8 cellular contexts compared by ENCODE assay signal in genomic region chr10:42553064-42553407, GRCh38.
DNase-seq lines count a peak whose midpoint lies in the region; ATAC-seq lines count a peak whose summit lies in the region.

No MANE protein-coding gene starts in this region.

- POLR2A ChIA-PET in CD8-positive, alpha-beta memory T cell (lab: Charles Lee), result no interaction called here

- H3K27ac ChIP-seq in CD8-positive, alpha-beta memory T cell (ENCODE audit: low read depth, low read length), result no peak overlapping the region
- H3K27ac ChIP-seq in ectodermal cell (ENCODE audit: insufficient read depth, low read depth, low read length, poor library complexity, severe bottlenecking), result no peak overlapping the region

- H3K36me3 Mint-ChIP-seq in CD8-positive, alpha-beta memory T cell, result peaks cover 8 to 36% (median 20%) of the 10 kb centered on the region in 3 donors
- H3K36me3 Mint-ChIP-seq in natural killer cell treated with Interleukin-12 subunit alpha and Interleukin-12 subunit beta and Interleukin-15 and Interleukin-18, amount 100 ng/mL, for 72 hours, result peaks cover 13% of the 10 kb centered on the region

- H3K9me3 ChIP-seq in CD8-positive, alpha-beta memory T cell (ENCODE audit: low read length), result no peaks in the 10 kb centered on the region
- no peaks in the 10 kb centered on the region for H3K9me3 ChIP-seq in ectodermal cell (ENCODE audit: control insufficient read depth, low read length)

- DNase-seq in CD8-positive, alpha-beta memory T cell, result no peak
- DNase-seq in Jurkat, Clone E6-1 (ENCODE audit: low read depth, low spot score), result no peak
- DNase-seq in natural killer cell treated with Interleukin-12 subunit alpha and Interleukin-12 subunit beta and Interleukin-15 and Interleukin-18, amount 100 ng/mL, for 72 hours (ENCODE audit: low spot score), result no peak
- DNase-seq in D341Med (ENCODE audit: low spot score) (no peak), NCI-H2029 treated with DMSO at 0.1 percent for 48 hours (lab: John Stamatoyannopoulos, UW) (no peak), NCI-H2227 treated with DMSO at 0.1 percent for 48 hours (lab: John Stamatoyannopoulos, UW) (no peak)

- H3K4me3 ChIP-seq in CD8-positive, alpha-beta memory T cell (ENCODE audit: low read length), result peak overlapping the region; percentile 89
- H3K4me3 ChIP-seq in Jurkat, Clone E6-1 (ENCODE audit: low read length), result peak overlapping the region; percentile 95
- peak overlapping the region; percentile 65 for H3K4me3 ChIP-seq in ectodermal cell (ENCODE audit: insufficient read depth, low read depth, low read length)

- H3K9me3 Mint-ChIP-seq in CD8-positive, alpha-beta memory T cell, result no peaks in the 10 kb centered on the region
- no peaks in the 10 kb centered on the region for H3K9me3 Mint-ChIP-seq in natural killer cell treated with Interleukin-12 subunit alpha and Interleukin-12 subunit beta and Interleukin-15 and Interleukin-18, amount 100 ng/mL, for 72 hours

- peak overlapping the region; percentile 89 to 99 (median 96) for H3K27ac Mint-ChIP-seq in CD8-positive, alpha-beta memory T cell
- H3K27ac Mint-ChIP-seq in natural killer cell treated with Interleukin-12 subunit alpha and Interleukin-12 subunit beta and Interleukin-15 and Interleukin-18, amount 100 ng/mL, for 72 hours, result peak overlapping the region; percentile 90 to 94

- H3K4me1 Mint-ChIP-seq in CD8-positive, alpha-beta memory T cell, result peaks cover 41 to 48% (median 47%) of the 10 kb centered on the region in 3 donors
- H3K4me1 Mint-ChIP-seq in natural killer cell treated with Interleukin-12 subunit alpha and Interleukin-12 subunit beta and Interleukin-15 and Interleukin-18, amount 100 ng/mL, for 72 hours (ENCODE audit: low read depth in 2 of 2), result peaks cover 27 to 29% of the 10 kb centered on the region in 2 donors

- 15 to 18% methylated on average over 13 of the region's 14 CpGs for WGBS in ectodermal cell, 2 experiments

- peak overlapping the region; percentile 98 to 99 (median 98) for H3K4me3 Mint-ChIP-seq in CD8-positive, alpha-beta memory T cell
- peak overlapping the region; percentile 95 for H3K4me3 Mint-ChIP-seq in natural killer cell treated with Interleukin-12 subunit alpha and Interleukin-12 subunit beta and Interleukin-15 and Interleukin-18, amount 100 ng/mL, for 72 hours

- H3K27me3 ChIP-seq in CD8-positive, alpha-beta memory T cell (ENCODE audit: insufficient read depth, low read length, poor library complexity, severe bottlenecking), result no peaks in the 10 kb centered on the region
- no peaks in the 10 kb centered on the region for H3K27me3 ChIP-seq in ectodermal cell (ENCODE audit: control insufficient read depth, insufficient read depth, low read length, poor library complexity, severe bottlenecking)

- CTCF ChIA-PET in CD8-positive, alpha-beta memory T cell (lab: Charles Lee), result no interaction called here

- ATAC-seq in GM21529 (IDR thresholded peaks at IDR 0.05; ENCODE audit: unreplicated experiment), result peak; percentile 27
- ATAC-seq in natural killer cell treated with Interleukin-12 subunit alpha and Interleukin-12 subunit beta and Interleukin-15 and Interleukin-18, amount 100 ng/mL, for 72 hours, result peak; percentile 2 to 12

- H3K36me3 ChIP-seq in CD8-positive, alpha-beta memory T cell (ENCODE audit: insufficient read depth, low read length), result peaks cover 6% of the 10 kb centered on the region
- peaks cover 5% of the 10 kb centered on the region for H3K36me3 ChIP-seq in ectodermal cell (ENCODE audit: control insufficient read depth, insufficient read depth, low read length)

- peaks cover 0 to 2% of the 10 kb centered on the region in 2 donors for H3K27me3 Mint-ChIP-seq in CD8-positive, alpha-beta memory T cell
- H3K27me3 Mint-ChIP-seq in natural killer cell treated with Interleukin-12 subunit alpha and Interleukin-12 subunit beta and Interleukin-15 and Interleukin-18, amount 100 ng/mL, for 72 hours, result peaks cover 0 to 6% of the 10 kb centered on the region in 2 donors

- H3K4me1 ChIP-seq in CD8-positive, alpha-beta memory T cell (ENCODE audit: insufficient read depth, low read length), result peaks cover 25% of the 10 kb centered on the region
- H3K4me1 ChIP-seq in ectodermal cell (ENCODE audit: control insufficient read depth, insufficient read depth, low read length), result peaks cover 8% of the 10 kb centered on the region
